8 cellular contexts compared by ENCODE assay signal in genomic region chr3:50260027-50260941, GRCh38. TPM values are rescaled to one million over a fixed set of nuclear protein-coding genes. Genes with fewer than 3 reads are reported as not detected.
A peak's percentile ranks its signal among the peaks of the same experiment; 100 is the strongest.
DNase-seq lines count a peak whose midpoint lies in the region; ATAC-seq and TF ChIP-seq lines count a peak whose summit lies in the region.

No MANE protein-coding gene starts in this region.

- H3K27ac ChIP-seq in temporal lobe (ENCODE audit: low read depth, low read length): peak overlapping the region; percentile 100

- in situ Hi-C loops in SK-MEL-5 (cut with HindIII; ENCODE audit: low pct_unique_long_range_greater_than_20kb, low sequenced_read_pairs): no loop called here

- TF ChIP-seq CTCF in omental fat pad (IDR thresholded peaks at IDR 0.05): peak in 2 of 3 donors; percentile 91 to 93

- peak; percentile 91 for DNase-seq in EH (ENCODE audit: low read depth)
- DNase-seq in KG1 (lab: John Stamatoyannopoulos, UW): peak; percentile 68
- peak; percentile 94 for DNase-seq in SK-MEL-5 (ENCODE audit: low read depth, low spot score)
- DNase-seq in activated naive CD4-positive, alpha-beta T cell treated with anti-CD3 and anti-CD28 coated beads, Interleukin-2, amount 50 U/mL, for 16 hours: peak; percentile 79
- DNase-seq in germinal center (ENCODE audit: low spot score): peak; percentile 92
- peak; percentile 71 for DNase-seq in omental fat pad (ENCODE audit: low spot score)

- peak; percentile 64 for ATAC-seq in GM21526 (IDR thresholded peaks at IDR 0.05; ENCODE audit: low FRiP score, unreplicated experiment)
- ATAC-seq in omental fat pad (ENCODE audit: low FRiP score): peak; percentile 81

RNA-seq across cellular contexts. Expression of gene SEMA3B, which starts 8.7 kb away (rescaled TPM):
- 0.85 and 0.96 TPM in 2 replicates for total RNA-seq in SK-MEL-5 (2014; rRNA removed; shearing (Covaris generic))
- polyA plus RNA-seq in SK-MEL-5 (2015; cell fraction: cytosol; rRNA removed): 1.9 and 2.9 TPM in 2 replicates
- 18.0 and 29.7 TPM in 2 replicates for polyA plus RNA-seq in SK-MEL-5 (2015; cell fraction: nucleus; rRNA removed)
- 10 to 100 TPM; 14.2 to 94.1 (median 45.4) TPM for total RNA-seq in omental fat pad
- 3.2 TPM for total RNA-seq in temporal lobe

RNA-seq across cellular contexts. Expression of gene LSMEM2, which starts 18.6 kb away (rescaled TPM):
- not detected in 2 replicates for total RNA-seq in SK-MEL-5 (2014; rRNA removed; shearing (Covaris generic))
- polyA plus RNA-seq in SK-MEL-5 (2015; cell fraction: cytosol; rRNA removed): not detected in 2 replicates
- 0.12 TPM in 1 of 2 replicates, not detected in the other for polyA plus RNA-seq in SK-MEL-5 (2015; cell fraction: nucleus; rRNA removed)
- total RNA-seq in omental fat pad: not detected
- total RNA-seq in temporal lobe: not detected

RNA-seq across cellular contexts. Expression of gene GNAI2, which starts 24.3 kb away (rescaled TPM):
- 73.8 and 77.3 TPM in 2 replicates for total RNA-seq in SK-MEL-5 (2014; rRNA removed; shearing (Covaris generic))
- 114 and 150 TPM in 2 replicates for polyA plus RNA-seq in SK-MEL-5 (2015; cell fraction: cytosol; rRNA removed)
- polyA plus RNA-seq in SK-MEL-5 (2015; cell fraction: nucleus; rRNA removed): 34.3 and 42.2 TPM in 2 replicates
- total RNA-seq in omental fat pad: 100 to 1,000 TPM; 157 to 305 (median 241) TPM
- 83.1 TPM for total RNA-seq in temporal lobe

RNA-seq across cellular contexts. Expression of gene IFRD2, which starts 31.9 kb away (rescaled TPM):
- total RNA-seq in SK-MEL-5 (2014; rRNA removed; shearing (Covaris generic)): 80.5 and 80.7 TPM in 2 replicates
- polyA plus RNA-seq in SK-MEL-5 (2015; cell fraction: cytosol; rRNA removed): 109 and 111 TPM in 2 replicates
- 533 and 550 TPM in 2 replicates for polyA plus RNA-seq in SK-MEL-5 (2015; cell fraction: nucleus; rRNA removed)
- total RNA-seq in omental fat pad (100 to 1,000 TPM in 1 of 4 donors, 10 to 100 TPM in 3; 40.0 to 178 (median 72.2) TPM), temporal lobe (10.8 TPM)

RNA-seq across cellular contexts. Expression of gene HYAL3, which starts 38.9 kb away (rescaled TPM):
- total RNA-seq in SK-MEL-5 (2014; rRNA removed; shearing (Covaris generic)): 4.1 and 5.7 TPM in 2 replicates
- polyA plus RNA-seq in SK-MEL-5 (2015; cell fraction: cytosol; rRNA removed): 3.5 and 4.3 TPM in 2 replicates
- polyA plus RNA-seq in SK-MEL-5 (2015; cell fraction: nucleus; rRNA removed): 2.8 and 7.0 TPM in 2 replicates
- total RNA-seq in omental fat pad (1 to 10 TPM; 1.9 to 6.2 (median 4.0) TPM), temporal lobe (4.9 TPM)

Comparison
In these comparisons a context has a peak if more than half of its experiments do, and no peak if none do; other contexts are left out.
1. Peak in every context shown above with its lines: DNase-seq, ATAC-seq and H3K27ac ChIP-seq.